Comparison of ENCODE assay signal across 1 cellular context in the genomic region with DNA sequence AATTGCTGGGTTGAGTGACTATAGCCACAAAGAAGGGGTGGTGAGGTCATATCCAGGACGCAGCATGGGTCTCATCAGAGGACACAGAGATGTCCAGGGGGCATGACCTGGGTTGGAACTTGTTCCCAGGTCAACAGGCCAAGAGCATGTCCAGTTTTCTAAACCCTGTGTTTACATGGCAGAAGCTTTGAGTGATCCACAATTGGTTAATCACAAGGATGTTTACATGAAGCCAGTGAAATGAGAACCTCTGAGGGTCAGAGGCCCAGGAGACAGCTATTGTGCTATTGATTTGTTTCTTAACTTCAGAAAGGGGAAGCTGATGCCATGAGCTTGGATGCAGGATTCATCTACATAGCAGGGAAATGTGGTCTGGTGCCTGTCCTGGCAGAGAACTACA.
TF ChIP-seq lines count a peak whose summit lies in the region.

No MANE protein-coding gene starts in this region.

TF ChIP-seq in HepG2, 621 proteins besides CTCF, POLR2A, EP300 and RAD21 (continued from another document and continues in another):
- TF ChIP-seq, protein P1, sequence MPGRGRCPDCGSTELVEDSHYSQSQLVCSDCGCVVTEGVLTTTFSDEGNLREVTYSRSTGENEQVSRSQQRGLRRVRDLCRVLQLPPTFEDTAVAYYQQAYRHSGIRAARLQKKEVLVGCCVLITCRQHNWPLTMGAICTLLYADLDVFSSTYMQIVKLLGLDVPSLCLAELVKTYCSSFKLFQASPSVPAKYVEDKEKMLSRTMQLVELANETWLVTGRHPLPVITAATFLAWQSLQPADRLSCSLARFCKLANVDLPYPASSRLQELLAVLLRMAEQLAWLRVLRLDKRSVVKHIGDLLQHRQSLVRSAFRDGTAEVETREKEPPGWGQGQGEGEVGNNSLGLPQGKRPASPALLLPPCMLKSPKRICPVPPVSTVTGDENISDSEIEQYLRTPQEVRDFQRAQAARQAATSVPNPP (CRISPR knock-in tag; IDR thresholded peaks at IDR 0.05) = no peak
- TF ChIP-seq ZNF546 (CRISPR knock-in tag; conservative IDR thresholded peaks at IDR 0.05) (no peak), ZNF235 (CRISPR knock-in tag; IDR thresholded peaks at IDR 0.05; ENCODE audit: borderline replicate concordance) (no peak), ZSCAN9 (CRISPR knock-in tag; IDR thresholded peaks at IDR 0.05; ENCODE audit: borderline replicate concordance) (0 out of 2 replicates have a peak, but pooled peaks have one; percentile 30), NCOA2 (CRISPR knock-in tag; IDR thresholded peaks at IDR 0.05) (peak; percentile 70; the same call in 1 of the 2 replicates), ZFP36L2 (CRISPR knock-in tag; IDR thresholded peaks at IDR 0.05) (no peak), NRL (CRISPR knock-in tag; IDR thresholded peaks at IDR 0.05; ENCODE audit: borderline replicate concordance) (no peak), ONECUT2 (CRISPR knock-in tag; IDR thresholded peaks at IDR 0.05) (peak; percentile 66), ZNF724P (CRISPR knock-in tag; IDR thresholded peaks at IDR 0.05; ENCODE audit: borderline replicate concordance) (no peak), CREB1 (IDR thresholded peaks at IDR 0.05) (no peak), CREB1 (CRISPR knock-in tag; IDR thresholded peaks at IDR 0.05) (peak; percentile 69), MZF1 (CRISPR knock-in tag; IDR thresholded peaks at IDR 0.05; ENCODE audit: borderline replicate concordance) (no peak), THYN1 (CRISPR knock-in tag; IDR thresholded peaks at IDR 0.05; ENCODE audit: borderline replicate concordance, low read depth) (no peak), CBX5 (CRISPR knock-in tag; IDR thresholded peaks at IDR 0.05; ENCODE audit: borderline replicate concordance) (no peak), RBM39 (IDR thresholded peaks at IDR 0.05; ENCODE audit: low read depth, low read length, poor library complexity, severe bottlenecking) (no peak), JUN (CRISPR knock-in tag; IDR thresholded peaks at IDR 0.05) (0 out of 2 replicates have a peak, but pooled peaks have one; percentile 48), PRPF4 (IDR thresholded peaks at IDR 0.05; ENCODE audit: low read depth, low read length, poor library complexity, severe bottlenecking) (no peak), FOXK1 (CRISPR knock-in tag; IDR thresholded peaks at IDR 0.05; ENCODE audit: borderline replicate concordance, low read depth) (peak; percentile 98), HES4 (CRISPR knock-in tag; IDR thresholded peaks at IDR 0.05; ENCODE audit: borderline replicate concordance) (no peak), ETV6 (CRISPR knock-in tag; conservative IDR thresholded peaks at IDR 0.05) (no peak)
- TF ChIP-seq, protein P2, sequence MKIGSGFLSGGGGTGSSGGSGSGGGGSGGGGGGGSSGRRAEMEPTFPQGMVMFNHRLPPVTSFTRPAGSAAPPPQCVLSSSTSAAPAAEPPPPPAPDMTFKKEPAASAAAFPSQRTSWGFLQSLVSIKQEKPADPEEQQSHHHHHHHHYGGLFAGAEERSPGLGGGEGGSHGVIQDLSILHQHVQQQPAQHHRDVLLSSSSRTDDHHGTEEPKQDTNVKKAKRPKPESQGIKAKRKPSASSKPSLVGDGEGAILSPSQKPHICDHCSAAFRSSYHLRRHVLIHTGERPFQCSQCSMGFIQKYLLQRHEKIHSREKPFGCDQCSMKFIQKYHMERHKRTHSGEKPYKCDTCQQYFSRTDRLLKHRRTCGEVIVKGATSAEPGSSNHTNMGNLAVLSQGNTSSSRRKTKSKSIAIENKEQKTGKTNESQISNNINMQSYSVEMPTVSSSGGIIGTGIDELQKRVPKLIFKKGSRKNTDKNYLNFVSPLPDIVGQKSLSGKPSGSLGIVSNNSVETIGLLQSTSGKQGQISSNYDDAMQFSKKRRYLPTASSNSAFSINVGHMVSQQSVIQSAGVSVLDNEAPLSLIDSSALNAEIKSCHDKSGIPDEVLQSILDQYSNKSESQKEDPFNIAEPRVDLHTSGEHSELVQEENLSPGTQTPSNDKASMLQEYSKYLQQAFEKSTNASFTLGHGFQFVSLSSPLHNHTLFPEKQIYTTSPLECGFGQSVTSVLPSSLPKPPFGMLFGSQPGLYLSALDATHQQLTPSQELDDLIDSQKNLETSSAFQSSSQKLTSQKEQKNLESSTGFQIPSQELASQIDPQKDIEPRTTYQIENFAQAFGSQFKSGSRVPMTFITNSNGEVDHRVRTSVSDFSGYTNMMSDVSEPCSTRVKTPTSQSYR (CRISPR knock-in tag; IDR thresholded peaks at IDR 0.05; ENCODE audit: borderline replicate concordance) = no peak
- TF ChIP-seq, protein P3, sequence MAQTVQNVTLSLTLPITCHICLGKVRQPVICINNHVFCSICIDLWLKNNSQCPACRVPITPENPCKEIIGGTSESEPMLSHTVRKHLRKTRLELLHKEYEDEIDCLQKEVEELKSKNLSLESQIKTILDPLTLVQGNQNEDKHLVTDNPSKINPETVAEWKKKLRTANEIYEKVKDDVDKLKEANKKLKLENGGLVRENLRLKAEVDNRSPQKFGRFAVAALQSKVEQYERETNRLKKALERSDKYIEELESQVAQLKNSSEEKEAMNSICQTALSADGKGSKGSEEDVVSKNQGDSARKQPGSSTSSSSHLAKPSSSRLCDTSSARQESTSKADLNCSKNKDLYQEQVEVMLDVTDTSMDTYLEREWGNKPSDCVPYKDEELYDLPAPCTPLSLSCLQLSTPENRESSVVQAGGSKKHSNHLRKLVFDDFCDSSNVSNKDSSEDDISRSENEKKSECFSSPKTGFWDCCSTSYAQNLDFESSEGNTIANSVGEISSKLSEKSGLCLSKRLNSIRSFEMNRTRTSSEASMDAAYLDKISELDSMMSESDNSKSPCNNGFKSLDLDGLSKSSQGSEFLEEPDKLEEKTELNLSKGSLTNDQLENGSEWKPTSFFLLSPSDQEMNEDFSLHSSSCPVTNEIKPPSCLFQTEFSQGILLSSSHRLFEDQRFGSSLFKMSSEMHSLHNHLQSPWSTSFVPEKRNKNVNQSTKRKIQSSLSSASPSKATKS (CRISPR knock-in tag; IDR thresholded peaks at IDR 0.05) = no peak
- TF ChIP-seq, protein P4, sequence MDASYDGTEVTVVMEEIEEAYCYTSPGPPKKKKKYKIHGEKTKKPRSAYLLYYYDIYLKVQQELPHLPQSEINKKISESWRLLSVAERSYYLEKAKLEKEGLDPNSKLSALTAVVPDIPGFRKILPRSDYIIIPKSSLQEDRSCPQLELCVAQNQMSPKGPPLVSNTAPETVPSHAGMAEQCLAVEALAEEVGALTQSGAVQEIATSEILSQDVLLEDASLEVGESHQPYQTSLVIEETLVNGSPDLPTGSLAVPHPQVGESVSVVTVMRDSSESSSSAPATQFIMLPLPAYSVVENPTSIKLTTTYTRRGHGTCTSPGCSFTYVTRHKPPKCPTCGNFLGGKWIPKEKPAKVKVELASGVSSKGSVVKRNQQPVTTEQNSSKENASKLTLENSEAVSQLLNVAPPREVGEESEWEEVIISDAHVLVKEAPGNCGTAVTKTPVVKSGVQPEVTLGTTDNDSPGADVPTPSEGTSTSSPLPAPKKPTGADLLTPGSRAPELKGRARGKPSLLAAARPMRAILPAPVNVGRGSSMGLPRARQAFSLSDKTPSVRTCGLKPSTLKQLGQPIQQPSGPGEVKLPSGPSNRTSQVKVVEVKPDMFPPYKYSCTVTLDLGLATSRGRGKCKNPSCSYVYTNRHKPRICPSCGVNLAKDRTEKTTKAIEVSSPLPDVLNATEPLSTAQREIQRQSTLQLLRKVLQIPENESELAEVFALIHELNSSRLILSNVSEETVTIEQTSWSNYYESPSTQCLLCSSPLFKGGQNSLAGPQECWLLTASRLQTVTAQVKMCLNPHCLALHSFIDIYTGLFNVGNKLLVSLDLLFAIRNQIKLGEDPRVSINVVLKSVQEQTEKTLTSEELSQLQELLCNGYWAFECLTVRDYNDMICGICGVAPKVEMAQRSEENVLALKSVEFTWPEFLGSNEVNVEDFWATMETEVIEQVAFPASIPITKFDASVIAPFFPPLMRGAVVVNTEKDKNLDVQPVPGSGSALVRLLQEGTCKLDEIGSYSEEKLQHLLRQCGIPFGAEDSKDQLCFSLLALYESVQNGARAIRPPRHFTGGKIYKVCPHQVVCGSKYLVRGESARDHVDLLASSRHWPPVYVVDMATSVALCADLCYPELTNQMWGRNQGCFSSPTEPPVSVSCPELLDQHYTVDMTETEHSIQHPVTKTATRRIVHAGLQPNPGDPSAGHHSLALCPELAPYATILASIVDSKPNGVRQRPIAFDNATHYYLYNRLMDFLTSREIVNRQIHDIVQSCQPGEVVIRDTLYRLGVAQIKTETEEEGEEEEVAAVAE (CRISPR knock-in tag; IDR thresholded peaks at IDR 0.05; ENCODE audit: borderline replicate concordance) = 0 out of 2 replicates have a peak, but pooled peaks have one; percentile 29
- TF ChIP-seq, protein P5, sequence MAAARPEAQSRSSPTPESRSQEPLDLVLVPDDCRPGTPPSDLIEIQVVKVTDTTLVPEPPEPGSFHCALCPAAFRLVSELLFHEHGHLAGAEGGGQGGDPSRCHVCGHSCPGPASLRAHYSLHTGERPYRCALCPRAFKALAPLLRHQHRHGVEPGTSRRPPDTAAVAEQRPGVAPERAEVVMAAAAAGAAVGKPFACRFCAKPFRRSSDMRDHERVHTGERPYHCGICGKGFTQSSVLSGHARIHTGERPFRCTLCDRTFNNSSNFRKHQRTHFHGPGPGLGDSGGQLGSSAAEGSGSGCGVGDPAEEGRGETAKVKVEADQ (CRISPR knock-in tag; IDR thresholded peaks at IDR 0.05; ENCODE audit: borderline replicate concordance) = no peak
- TF ChIP-seq, protein P6, sequence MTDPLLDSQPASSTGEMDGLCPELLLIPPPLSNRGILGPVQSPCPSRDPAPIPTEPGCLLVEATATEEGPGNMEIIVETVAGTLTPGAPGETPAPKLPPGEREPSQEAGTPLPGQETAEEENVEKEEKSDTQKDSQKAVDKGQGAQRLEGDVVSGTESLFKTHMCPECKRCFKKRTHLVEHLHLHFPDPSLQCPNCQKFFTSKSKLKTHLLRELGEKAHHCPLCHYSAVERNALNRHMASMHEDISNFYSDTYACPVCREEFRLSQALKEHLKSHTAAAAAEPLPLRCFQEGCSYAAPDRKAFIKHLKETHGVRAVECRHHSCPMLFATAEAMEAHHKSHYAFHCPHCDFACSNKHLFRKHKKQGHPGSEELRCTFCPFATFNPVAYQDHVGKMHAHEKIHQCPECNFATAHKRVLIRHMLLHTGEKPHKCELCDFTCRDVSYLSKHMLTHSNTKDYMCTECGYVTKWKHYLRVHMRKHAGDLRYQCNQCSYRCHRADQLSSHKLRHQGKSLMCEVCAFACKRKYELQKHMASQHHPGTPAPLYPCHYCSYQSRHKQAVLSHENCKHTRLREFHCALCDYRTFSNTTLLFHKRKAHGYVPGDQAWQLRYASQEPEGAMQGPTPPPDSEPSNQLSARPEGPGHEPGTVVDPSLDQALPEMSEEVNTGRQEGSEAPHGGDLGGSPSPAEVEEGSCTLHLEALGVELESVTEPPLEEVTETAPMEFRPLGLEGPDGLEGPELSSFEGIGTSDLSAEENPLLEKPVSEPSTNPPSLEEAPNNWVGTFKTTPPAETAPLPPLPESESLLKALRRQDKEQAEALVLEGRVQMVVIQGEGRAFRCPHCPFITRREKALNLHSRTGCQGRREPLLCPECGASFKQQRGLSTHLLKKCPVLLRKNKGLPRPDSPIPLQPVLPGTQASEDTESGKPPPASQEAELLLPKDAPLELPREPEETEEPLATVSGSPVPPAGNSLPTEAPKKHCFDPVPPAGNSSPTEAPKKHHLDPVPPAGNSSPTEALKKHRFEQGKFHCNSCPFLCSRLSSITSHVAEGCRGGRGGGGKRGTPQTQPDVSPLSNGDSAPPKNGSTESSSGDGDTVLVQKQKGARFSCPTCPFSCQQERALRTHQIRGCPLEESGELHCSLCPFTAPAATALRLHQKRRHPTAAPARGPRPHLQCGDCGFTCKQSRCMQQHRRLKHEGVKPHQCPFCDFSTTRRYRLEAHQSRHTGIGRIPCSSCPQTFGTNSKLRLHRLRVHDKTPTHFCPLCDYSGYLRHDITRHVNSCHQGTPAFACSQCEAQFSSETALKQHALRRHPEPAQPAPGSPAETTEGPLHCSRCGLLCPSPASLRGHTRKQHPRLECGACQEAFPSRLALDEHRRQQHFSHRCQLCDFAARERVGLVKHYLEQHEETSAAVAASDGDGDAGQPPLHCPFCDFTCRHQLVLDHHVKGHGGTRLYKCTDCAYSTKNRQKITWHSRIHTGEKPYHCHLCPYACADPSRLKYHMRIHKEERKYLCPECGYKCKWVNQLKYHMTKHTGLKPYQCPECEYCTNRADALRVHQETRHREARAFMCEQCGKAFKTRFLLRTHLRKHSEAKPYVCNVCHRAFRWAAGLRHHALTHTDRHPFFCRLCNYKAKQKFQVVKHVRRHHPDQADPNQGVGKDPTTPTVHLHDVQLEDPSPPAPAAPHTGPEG (CRISPR knock-in tag; IDR thresholded peaks at IDR 0.05) = no peak
- TF ChIP-seq, protein P7, sequence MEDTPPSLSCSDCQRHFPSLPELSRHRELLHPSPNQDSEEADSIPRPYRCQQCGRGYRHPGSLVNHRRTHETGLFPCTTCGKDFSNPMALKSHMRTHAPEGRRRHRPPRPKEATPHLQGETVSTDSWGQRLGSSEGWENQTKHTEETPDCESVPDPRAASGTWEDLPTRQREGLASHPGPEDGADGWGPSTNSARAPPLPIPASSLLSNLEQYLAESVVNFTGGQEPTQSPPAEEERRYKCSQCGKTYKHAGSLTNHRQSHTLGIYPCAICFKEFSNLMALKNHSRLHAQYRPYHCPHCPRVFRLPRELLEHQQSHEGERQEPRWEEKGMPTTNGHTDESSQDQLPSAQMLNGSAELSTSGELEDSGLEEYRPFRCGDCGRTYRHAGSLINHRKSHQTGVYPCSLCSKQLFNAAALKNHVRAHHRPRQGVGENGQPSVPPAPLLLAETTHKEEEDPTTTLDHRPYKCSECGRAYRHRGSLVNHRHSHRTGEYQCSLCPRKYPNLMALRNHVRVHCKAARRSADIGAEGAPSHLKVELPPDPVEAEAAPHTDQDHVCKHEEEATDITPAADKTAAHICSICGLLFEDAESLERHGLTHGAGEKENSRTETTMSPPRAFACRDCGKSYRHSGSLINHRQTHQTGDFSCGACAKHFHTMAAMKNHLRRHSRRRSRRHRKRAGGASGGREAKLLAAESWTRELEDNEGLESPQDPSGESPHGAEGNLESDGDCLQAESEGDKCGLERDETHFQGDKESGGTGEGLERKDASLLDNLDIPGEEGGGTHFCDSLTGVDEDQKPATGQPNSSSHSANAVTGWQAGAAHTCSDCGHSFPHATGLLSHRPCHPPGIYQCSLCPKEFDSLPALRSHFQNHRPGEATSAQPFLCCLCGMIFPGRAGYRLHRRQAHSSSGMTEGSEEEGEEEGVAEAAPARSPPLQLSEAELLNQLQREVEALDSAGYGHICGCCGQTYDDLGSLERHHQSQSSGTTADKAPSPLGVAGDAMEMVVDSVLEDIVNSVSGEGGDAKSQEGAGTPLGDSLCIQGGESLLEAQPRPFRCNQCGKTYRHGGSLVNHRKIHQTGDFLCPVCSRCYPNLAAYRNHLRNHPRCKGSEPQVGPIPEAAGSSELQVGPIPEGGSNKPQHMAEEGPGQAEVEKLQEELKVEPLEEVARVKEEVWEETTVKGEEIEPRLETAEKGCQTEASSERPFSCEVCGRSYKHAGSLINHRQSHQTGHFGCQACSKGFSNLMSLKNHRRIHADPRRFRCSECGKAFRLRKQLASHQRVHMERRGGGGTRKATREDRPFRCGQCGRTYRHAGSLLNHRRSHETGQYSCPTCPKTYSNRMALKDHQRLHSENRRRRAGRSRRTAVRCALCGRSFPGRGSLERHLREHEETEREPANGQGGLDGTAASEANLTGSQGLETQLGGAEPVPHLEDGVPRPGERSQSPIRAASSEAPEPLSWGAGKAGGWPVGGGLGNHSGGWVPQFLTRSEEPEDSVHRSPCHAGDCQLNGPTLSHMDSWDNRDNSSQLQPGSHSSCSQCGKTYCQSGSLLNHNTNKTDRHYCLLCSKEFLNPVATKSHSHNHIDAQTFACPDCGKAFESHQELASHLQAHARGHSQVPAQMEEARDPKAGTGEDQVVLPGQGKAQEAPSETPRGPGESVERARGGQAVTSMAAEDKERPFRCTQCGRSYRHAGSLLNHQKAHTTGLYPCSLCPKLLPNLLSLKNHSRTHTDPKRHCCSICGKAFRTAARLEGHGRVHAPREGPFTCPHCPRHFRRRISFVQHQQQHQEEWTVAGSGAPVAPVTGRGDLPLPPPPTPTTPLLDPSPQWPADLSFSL (CRISPR knock-in tag; IDR thresholded peaks at IDR 0.05) = no peak
- TF ChIP-seq, protein P8, sequence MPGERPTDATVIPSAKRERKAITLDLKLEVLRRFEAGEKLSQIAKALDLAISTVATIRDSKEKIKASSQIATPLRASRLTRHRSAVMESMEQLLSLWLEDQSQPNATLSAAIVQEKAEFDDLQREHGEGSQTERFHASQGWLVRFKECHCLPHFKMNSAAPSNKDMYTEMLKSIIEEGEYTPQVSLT (CRISPR knock-in tag; IDR thresholded peaks at IDR 0.05; ENCODE audit: borderline replicate concordance, low read depth) = no peak
